8 cellular contexts compared by ENCODE assay signal in the genomic region with DNA sequence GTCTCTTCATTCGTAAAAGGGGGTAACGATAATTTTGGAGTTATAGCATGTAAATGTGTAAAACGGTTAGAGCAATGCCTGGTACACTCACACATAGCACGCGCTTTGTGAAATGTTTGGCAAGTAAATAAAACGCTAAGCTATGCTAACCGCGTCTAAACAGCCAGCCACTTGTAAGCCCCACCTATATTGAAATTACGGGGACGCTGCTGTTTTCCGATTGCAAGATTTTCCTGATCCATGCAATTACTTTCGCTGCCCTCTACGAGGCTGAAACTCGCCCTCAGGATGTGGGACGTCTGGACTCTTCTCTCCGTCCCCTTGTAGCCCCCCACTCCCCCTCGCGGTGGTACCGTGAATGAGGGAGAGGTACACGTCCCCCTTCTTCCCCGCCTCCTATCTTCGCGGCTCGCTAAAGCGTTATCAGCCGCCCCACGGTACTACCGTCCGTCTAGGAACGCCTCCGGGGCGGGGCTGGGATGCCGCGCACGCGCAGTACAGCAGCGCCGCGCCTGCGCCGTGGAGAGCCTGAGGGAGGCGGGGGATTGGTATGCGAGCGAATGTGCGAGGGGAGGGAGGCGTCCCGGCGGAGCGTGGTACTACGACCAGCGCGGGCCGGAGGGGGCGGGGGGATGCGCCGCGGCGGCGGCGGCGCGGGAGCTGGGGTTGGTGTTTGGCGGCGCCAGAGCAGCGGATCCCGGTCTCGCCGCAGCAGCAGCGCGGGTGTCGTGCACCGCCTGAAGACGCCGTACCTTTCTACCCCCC. TPM values are rescaled to one million over a fixed set of nuclear protein-coding genes. Genes with fewer than 3 reads are reported as not detected.
DNase-seq lines count a peak whose midpoint lies in the region; ATAC-seq and TF ChIP-seq lines count a peak whose summit lies in the region.

Gene STIM2 (plus strand): TSS at position 685 of the 765 bp plus-strand sequence.

- peak within 1 kb of the TSS; percentile 99 for H3K27ac Mint-ChIP-seq in activated CD4-positive, alpha-beta T cell treated with anti-CD3 and anti-CD28 coated beads, Interleukin-2, amount 10 ng/mL, durations not matched to agents 7 days and 5 days

- TF ChIP-seq CTCF in C4-2B (conservative IDR thresholded peaks at IDR 0.05) = peak; percentile 22

- POLR2A ChIA-PET in activated CD4-positive, alpha-beta T cell treated with anti-CD3 and anti-CD28 coated beads, Interleukin-2, amount 10 ng/mL, durations not matched to agents 7 days and 5 days (lab: Charles Lee) = interaction anchor here (0.6 to 2.0 kb wide), 5 partner anchors 20 to 431 kb away, joined by 3 to 9 read pairs (median 3); no protein-coding TSS in a partner anchor

- CTCF ChIA-PET in activated CD4-positive, alpha-beta T cell treated with anti-CD3 and anti-CD28 coated beads, Interleukin-2, amount 10 ng/mL, durations not matched to agents 7 days and 5 days (lab: Charles Lee) = interaction anchor here (0.7 to 1.5 kb wide), 9 partner anchors 13 to 1001 kb away, joined by 3 to 5 read pairs (median 3); no protein-coding TSS in a partner anchor

- DNase-seq in NCI-H69 (lab: John Stamatoyannopoulos, UW) (peak; percentile 95), cortex of kidney (lab: John Stamatoyannopoulos, UW) (peak; percentile 89), left kidney (ENCODE audit: low read depth, low spot score) (peak; percentile 99)
- peak; percentile 96 for DNase-seq in activated CD4-positive, alpha-beta T cell treated with anti-CD3 and anti-CD28 coated beads, Interleukin-2, amount 10 ng/mL, durations not matched to agents 7 days and 5 days
- DNase-seq in stimulated activated CD4-positive, alpha-beta T cell treated with anti-CD3 and anti-CD28 coated beads, Interleukin-2, amount 100 ng/mL, for 24 hours = peak; percentile 98

- no peaks in the 10 kb centered on the region for H3K9me3 Mint-ChIP-seq in activated CD4-positive, alpha-beta T cell treated with anti-CD3 and anti-CD28 coated beads, Interleukin-2, amount 10 ng/mL, durations not matched to agents 7 days and 5 days

- peak within 1 kb of the TSS; percentile 72 for H3K27ac ChIP-seq in C4-2B

- H3K27me3 Mint-ChIP-seq in activated CD4-positive, alpha-beta T cell treated with anti-CD3 and anti-CD28 coated beads, Interleukin-2, amount 10 ng/mL, durations not matched to agents 7 days and 5 days = peaks cover 2% of the 10 kb centered on the region

- peaks cover 3% of the 10 kb centered on the region for H3K36me3 Mint-ChIP-seq in activated CD4-positive, alpha-beta T cell treated with anti-CD3 and anti-CD28 coated beads, Interleukin-2, amount 10 ng/mL, durations not matched to agents 7 days and 5 days (ENCODE audit: low read depth)

- H3K4me1 Mint-ChIP-seq in activated CD4-positive, alpha-beta T cell treated with anti-CD3 and anti-CD28 coated beads, Interleukin-2, amount 10 ng/mL, durations not matched to agents 7 days and 5 days = peaks cover 53% of the 10 kb centered on the region

- H3K4me3 Mint-ChIP-seq in activated CD4-positive, alpha-beta T cell treated with anti-CD3 and anti-CD28 coated beads, Interleukin-2, amount 10 ng/mL, durations not matched to agents 7 days and 5 days = peak within 1 kb of the TSS; percentile 86

- peak; percentile 51 for ATAC-seq in GM19328 (IDR thresholded peaks at IDR 0.05; ENCODE audit: unreplicated experiment)
- ATAC-seq in HG03520 (IDR thresholded peaks at IDR 0.05; ENCODE audit: unreplicated experiment) = peak; percentile 51

RNA-seq across cellular contexts. Expression of gene STIM2, which starts in this region (rescaled TPM):
- 10 to 100 TPM; 56.2 to 61.0 TPM for total RNA-seq in activated CD4-positive, alpha-beta T cell treated with anti-CD3 and anti-CD28 coated beads, Interleukin-2, amount 10 ng/mL, durations not matched to agents 7 days and 5 days

Comparison
In these comparisons a context has a peak if more than half of its experiments do, and no peak if none do; other contexts are left out.
1. Peak in every context shown above with its lines: DNase-seq, ATAC-seq and H3K27ac ChIP-seq.